Comparison of ENCODE assay signal across 15 cellular contexts in genomic region chr2:16069663-16069932, GRCh38.
DNase-seq lines count a peak whose midpoint lies in the region; ATAC-seq and TF ChIP-seq lines count a peak whose summit lies in the region.
"Had no signal": no experiment of that assay in that cellular context is flagged by ENCODE, and none has a peak within 500 bp of the region (broad histone marks: within the 10 kb centered on the region; RNA-seq: fewer than 3 reads in every experiment).

No MANE protein-coding gene starts in this region.

- no peak for ATAC-seq in activated CD4-positive, CD25-positive, alpha-beta regulatory T cell treated with anti-CD3 and anti-CD28 coated beads, Interleukin-2, amount 50 U/mL, for 24 hours
- ATAC-seq: stimulated activated effector memory CD8-positive, alpha-beta T cell treated with anti-CD3 and anti-CD28 coated beads, Interleukin-12 subunit alpha, Interleukin-12 subunit beta, amount 100 ng/mL, for 72 hours had no signal

- H3K4me3 ChIP-seq in HUES48 (ENCODE audit: low read depth, low read length), result no peak overlapping the region
- peak overlapping the region in 1 of 4 donors; percentile 21 for H3K4me3 ChIP-seq in adrenal gland
- no peak overlapping the region for H3K4me3 ChIP-seq in smooth muscle cell
- H3K4me3 ChIP-seq: upper lobe of right lung had no signal

- H3K27me3 ChIP-seq in HUES48 (ENCODE audit: control insufficient read depth, insufficient read depth, low read length), result no peaks in the 10 kb centered on the region
- H3K27me3 ChIP-seq in adrenal gland, result no peaks in the 10 kb centered on the region
- H3K27me3 ChIP-seq in layer of hippocampus (ENCODE audit: control insufficient read depth, insufficient read depth, low read length), result no peaks in the 10 kb centered on the region
- no peaks in the 10 kb centered on the region for H3K27me3 ChIP-seq in smooth muscle cell (ENCODE audit: low read depth)
- H3K27me3 ChIP-seq: upper lobe of right lung had no signal

- H3K9ac ChIP-seq in HUES48 (ENCODE audit: low read depth, low read length) (no peak overlapping the region), smooth muscle cell (ENCODE audit: low read depth) (no peak overlapping the region)

- no peaks in the 10 kb centered on the region for H3K36me3 ChIP-seq in HUES48 (ENCODE audit: control insufficient read depth, insufficient read depth, low read length)
- no peaks in the 10 kb centered on the region for H3K36me3 ChIP-seq in adrenal gland (replicated peaks in 1 of 2)
- no peaks in the 10 kb centered on the region for H3K36me3 ChIP-seq in smooth muscle cell (ENCODE audit: low read depth)
- H3K36me3 ChIP-seq: upper lobe of right lung had no signal

- no peaks in the 10 kb centered on the region for H4K20me1 ChIP-seq in smooth muscle cell (ENCODE audit: low read depth)

- H3K79me2 ChIP-seq in smooth muscle cell (ENCODE audit: low read depth), result no peaks in the 10 kb centered on the region

- H3K4me2 ChIP-seq in smooth muscle cell, result no peak overlapping the region

- WGBS in adrenal gland, 4 donors, result 39 to 45% (median 40%) methylated on average over 6 to 8 of the region's 8 CpGs
- 84% methylated on average over 8 of the region's 8 CpGs for WGBS in smooth muscle cell (ENCODE audit: low lambda C conversion rate)

- H2AFZ ChIP-seq in smooth muscle cell (ENCODE audit: low read depth), result peak overlapping the region; percentile 73

- H3K27ac ChIP-seq in HUES48 (ENCODE audit: low read depth, low read length) (peak overlapping the region; percentile 34), adrenal gland (peak overlapping the region in 4 of 5 donors; percentile 14 to 75 (median 42)), layer of hippocampus (ENCODE audit: low read depth, low read length) (peak overlapping the region; percentile 96), smooth muscle cell (ENCODE audit: low read depth) (no peak overlapping the region)
- H3K27ac ChIP-seq: epithelial cell of prostate, upper lobe of right lung had no signal

- H3K4me1 ChIP-seq in HUES48 (ENCODE audit: control insufficient read depth, insufficient read depth, low read length) (no peaks in the 10 kb centered on the region), adrenal gland (replicated peaks in 1 of 2) (peaks cover 5 to 9% of the 10 kb centered on the region in 2 donors), smooth muscle cell (ENCODE audit: low read depth) (peaks cover 9% of the 10 kb centered on the region)
- H3K4me1 ChIP-seq: upper lobe of right lung had no signal

- peaks cover 6% of the 10 kb centered on the region; the same call in 1 of the 2 replicates for H3K9me3 ChIP-seq in HUES48 (ENCODE audit: control insufficient read depth, insufficient read depth, low read length)
- no peaks in the 10 kb centered on the region for H3K9me3 ChIP-seq in adrenal gland (replicated peaks in 1 of 3)
- no peaks in the 10 kb centered on the region for H3K9me3 ChIP-seq in smooth muscle cell (replicated peaks; ENCODE audit: low read depth)
- H3K9me3 ChIP-seq: upper lobe of right lung had no signal

- DNase-seq in adrenal gland, result peak; percentile 53 to 85 (median 80)
- DNase-seq in smooth muscle cell (lab: John Stamatoyannopoulos, UW; ENCODE audit: unreplicated experiment), result no peak
- DNase-seq in stimulated activated CD4-positive, alpha-beta T cell treated with anti-CD3 and anti-CD28 coated beads, Interleukin-2, amount 100 ng/mL, for 48 hours, result no peak
- DNase-seq in activated gamma-delta T cell (lab: John Stamatoyannopoulos, UW), result no peak
- DNase-seq: activated CD4-positive, alpha-beta T cell treated with anti-CD3 and anti-CD28 coated beads, Interleukin-2, amount 50 U/mL, for 48 hours; activated naive CD4-positive, alpha-beta T cell treated with anti-CD3 and anti-CD28 coated beads, Interleukin-2, amount 50 U/mL, for 16 hours; activated T-cell treated with anti-CD3 and anti-CD28 coated beads, Interleukin-2, amount 50 U/mL, for 24 hours; NCI-H1694 treated with DMSO at 0.1 percent for 48 hours; NCI-H510A; upper lobe of right lung had no signal

- intact Hi-C loops in adrenal gland (cut with DNase I), result no loop called here

- peak in 1 of 2 donors; percentile 42 for TF ChIP-seq POLR2A in adrenal gland (IDR thresholded peaks at IDR 0.05)

- TF ChIP-seq CTCF in adrenal gland (IDR thresholded peaks at IDR 0.05) (no peak), smooth muscle cell (IDR thresholded peaks at IDR 0.05; ENCODE audit: borderline replicate concordance, insufficient read depth, poor library complexity, severe bottlenecking) (no peak)

- no peaks in the 10 kb centered on the region for H3F3A ChIP-seq in smooth muscle cell (ENCODE audit: low read depth)

Comparison
In these comparisons a context has a peak if more than half of its experiments do, and no peak if none do; other contexts are left out.
1. DNase-seq: peak in adrenal gland (7 of 7); none in smooth muscle cell (single experiment), stimulated activated CD4-positive, alpha-beta T cell treated with anti-CD3 and anti-CD28 coated beads, Interleukin-2, amount 100 ng/mL, for 48 hours (0 of 2) and activated gamma-delta T cell (single experiment).